In genomic region chr15:68205949-68206539, GRCh38 we compare ENCODE assay signal across 10 cellular contexts. TPM values are rescaled to one million over a fixed set of nuclear protein-coding genes. Genes with fewer than 3 reads are reported as not detected.
DNase-seq lines count a peak whose midpoint lies in the region; ATAC-seq and TF ChIP-seq lines count a peak whose summit lies in the region.
"Had no signal": no experiment of that assay in that cellular context is flagged by ENCODE, and none has a peak within 500 bp of the region (broad histone marks: within the 10 kb centered on the region; RNA-seq: fewer than 3 reads in every experiment).

No MANE protein-coding gene starts in this region.

- H3K9me3 ChIP-seq in prostate gland = no peaks in the 10 kb centered on the region

- no peak overlapping the region for H3K4me3 Mint-ChIP-seq in natural killer cell
- H3K4me3 Mint-ChIP-seq: activated B cell treated with CpG ODN at 0.5 μM for 24 hours had no signal

- POLR2A ChIA-PET in GM10248 (lab: Yijun Ruan, JAX) (no interaction called here), RWPE1 (lab: Yijun Ruan, JAX; ENCODE audit: low non-redundant PET) (no interaction called here)

- H3K27me3 Mint-ChIP-seq in natural killer cell (ENCODE audit: low read depth in 2 of 2) = no peaks in the 10 kb centered on the region
- H3K27me3 Mint-ChIP-seq: activated B cell treated with CpG ODN at 0.5 μM for 24 hours had no signal

- H3K27ac ChIP-seq in RWPE1 (peak overlapping the region; percentile 69), prostate gland (peak overlapping the region; percentile 0 to 53)
- H3K27ac ChIP-seq: GM23248 had no signal

- H3K4me3 ChIP-seq in prostate gland = no peak overlapping the region
- H3K4me3 ChIP-seq: GM23248 had no signal

- CTCF ChIA-PET in GM10248 (lab: Yijun Ruan, JAX) (interaction anchor here (1.8 kb wide), 1 partner anchor 9 kb away, joined by 5 read pairs; no protein-coding TSS in a partner anchor), RWPE1 (lab: Yijun Ruan, JAX) (interaction anchor here (0.6 kb wide), 1 partner anchor 76 kb away, joined by 4 read pairs; no protein-coding TSS in a partner anchor)

- peak; percentile 39 to 70 for ATAC-seq in left cardiac atrium
- no peak for ATAC-seq in natural killer cell
- ATAC-seq in HG03196 (IDR thresholded peaks at IDR 0.05; ENCODE audit: unreplicated experiment) = no peak

- no peak overlapping the region for H3K27ac Mint-ChIP-seq in natural killer cell
- H3K27ac Mint-ChIP-seq: activated B cell treated with CpG ODN at 0.5 μM for 24 hours had no signal

- intact Hi-C loops in left cardiac atrium (cut with DNase I) = no loop called here
- intact Hi-C loops in prostate gland (cut with DNase I) = no loop called here
- intact Hi-C loops in natural killer cell (cut with micrococcal nuclease) = no loop called here

- no peak for TF ChIP-seq POLR2A in prostate gland (IDR thresholded peaks at IDR 0.05)

- H3K27me3 ChIP-seq in prostate gland (replicated peaks; ENCODE audit: insufficient read depth) = no peaks in the 10 kb centered on the region

- no peaks in the 10 kb centered on the region for H3K36me3 ChIP-seq in prostate gland

- peaks cover 0 to 32% of the 10 kb centered on the region in 2 donors for H3K4me1 Mint-ChIP-seq in natural killer cell

- TF ChIP-seq CTCF in GM10248 (IDR thresholded peaks at IDR 0.05; ENCODE audit: control extremely low read depth, extremely low read depth, low read depth, missing control alignments) (no peak), RWPE1 (conservative IDR thresholded peaks at IDR 0.05; ENCODE audit: low read depth) (no peak), prostate gland (IDR thresholded peaks at IDR 0.05) (no peak), natural killer cell (IDR thresholded peaks at IDR 0.05) (no peak)

- WGBS in prostate gland = 63% methylated on average over 14 of the region's 14 CpGs

- no peaks in the 10 kb centered on the region for H3K9me3 Mint-ChIP-seq in natural killer cell
- H3K9me3 Mint-ChIP-seq: activated B cell treated with CpG ODN at 0.5 μM for 24 hours had no signal

- peaks cover 6% of the 10 kb centered on the region for H3K4me1 ChIP-seq in prostate gland (replicated peaks)

- DNase-seq in GM10248 (ENCODE audit: extremely low spot score) = peak; percentile 25
- DNase-seq in RWPE1 (ENCODE audit: low spot score) = no peak
- DNase-seq in left cardiac atrium = peak; percentile 69
- no peak for DNase-seq in prostate gland (ENCODE audit: low spot score)
- DNase-seq in ureter (ENCODE audit: low spot score) = no peak
- no peak for DNase-seq in NCI-H345 treated with DMSO at 0.1 percent for 48 hours (lab: John Stamatoyannopoulos, UW; ENCODE audit: unreplicated experiment)
- DNase-seq in natural killer cell = no peak
- DNase-seq: activated B cell treated with CpG ODN at 0.5 μM for 24 hours, GM23248 had no signal

- H3K36me3 Mint-ChIP-seq in natural killer cell = no peaks in the 10 kb centered on the region

RNA-seq across cellular contexts. Expression of gene CALML4, which starts 0.9 kb away (rescaled TPM):
- total RNA-seq in left cardiac atrium (1 to 10 TPM; 3.7 to 4.3 TPM), prostate gland (10 to 100 TPM in 1 of 2 donors, 1 to 10 TPM in 1; 4.5 to 18.8 TPM), ureter (6.3 TPM), natural killer cell (1 to 10 TPM; 2.1 to 3.9 (median 3.7) TPM)

RNA-seq across cellular contexts. Expression of gene CLN6, which starts 23.5 kb away (rescaled TPM):
- total RNA-seq in left cardiac atrium (10 to 100 TPM; 10.7 to 12.3 TPM), prostate gland (10 to 100 TPM; 22.7 to 41.8 TPM), ureter (45.3 TPM), natural killer cell (10 to 100 TPM; 14.9 to 19.0 (median 15.5) TPM)

Comparison
In these comparisons a context has a peak if more than half of its experiments do, and no peak if none do; other contexts are left out.
1. DNase-seq: peak in GM10248 (single experiment) and left cardiac atrium (single experiment); none in RWPE1 (single experiment), prostate gland (single experiment), ureter (single experiment), NCI-H345 treated with DMSO at 0.1 percent for 48 hours (single experiment) and natural killer cell (single experiment).
2. ATAC-seq: peak in left cardiac atrium (2 of 2); none in natural killer cell (0 of 3) and HG03196 (single experiment).